Comparison of ENCODE assay signal across 9 cellular contexts in genomic region chr6:145028144-145028818, GRCh38.
DNase-seq lines count a peak whose midpoint lies in the region; ATAC-seq and TF ChIP-seq lines count a peak whose summit lies in the region.
"Had no signal": no experiment of that assay in that cellular context is flagged by ENCODE, and none has a peak within 500 bp of the region (broad histone marks: within the 10 kb centered on the region; RNA-seq: fewer than 3 reads in every experiment).

No MANE protein-coding gene starts in this region.

- H3K4me3 Mint-ChIP-seq in effector memory CD8-positive, alpha-beta T cell = no peak overlapping the region

- no peak overlapping the region for H3K4me3 ChIP-seq in esophagus muscularis mucosa
- H3K4me3 ChIP-seq in trophoblast cell (ENCODE audit: low read depth, low read length) = no peak overlapping the region
- H3K4me3 ChIP-seq: skin epidermis had no signal

- no peak overlapping the region for H2BK5ac ChIP-seq in trophoblast cell (ENCODE audit: low read depth, low read length, poor library complexity)

- no peak overlapping the region for H3K23ac ChIP-seq in trophoblast cell (ENCODE audit: low read length)

- H3K79me1 ChIP-seq in trophoblast cell (ENCODE audit: low read length) = no peaks in the 10 kb centered on the region

- peaks cover 20 to 34% of the 10 kb centered on the region in 2 donors for H3K27me3 Mint-ChIP-seq in effector memory CD8-positive, alpha-beta T cell

- H3K9ac ChIP-seq in trophoblast cell (ENCODE audit: low read length) = no peak overlapping the region

- H3K36me3 Mint-ChIP-seq in effector memory CD8-positive, alpha-beta T cell (ENCODE audit: insufficient read depth) = no peaks in the 10 kb centered on the region

- no peak overlapping the region for H3K27ac Mint-ChIP-seq in effector memory CD8-positive, alpha-beta T cell

- no peaks in the 10 kb centered on the region for H3K79me2 ChIP-seq in trophoblast cell (ENCODE audit: control insufficient read depth, insufficient read depth, low read length, poor library complexity)

- H3K9me3 Mint-ChIP-seq in effector memory CD8-positive, alpha-beta T cell = no peaks in the 10 kb centered on the region

- intact Hi-C loops in esophagus muscularis mucosa (cut with DNase I) = loop anchor here (10.0 kb wide), 1 partner anchor 443 kb away; no protein-coding TSS in a partner anchor

- no peaks in the 10 kb centered on the region for H3K27me3 ChIP-seq in esophagus muscularis mucosa
- H3K27me3 ChIP-seq in trophoblast cell (ENCODE audit: insufficient read depth, low read length) = no peaks in the 10 kb centered on the region

- H3K18ac ChIP-seq in trophoblast cell (ENCODE audit: low read length) = no peak overlapping the region

- H3K4me2 ChIP-seq in trophoblast cell (ENCODE audit: low read length) = no peak overlapping the region

- no peak overlapping the region for H2BK12ac ChIP-seq in trophoblast cell (ENCODE audit: low read length)

- H3K9me3 ChIP-seq in esophagus muscularis mucosa (no peaks in the 10 kb centered on the region), trophoblast cell (ENCODE audit: insufficient read depth, low read depth, low read length) (no peaks in the 10 kb centered on the region)

- H4K91ac ChIP-seq in trophoblast cell (ENCODE audit: low read depth, low read length) = no peak overlapping the region

- no peak overlapping the region for H3K14ac ChIP-seq in trophoblast cell (ENCODE audit: low read length)

- 46% methylated on average over 4 of the region's 4 CpGs for WGBS in esophagus muscularis mucosa
- no CpG with 5 or more reads among the region's 4 CpGs for WGBS in trophoblast cell (ENCODE audit: extremely low coverage, insufficient coverage, insufficient read length)

- peak; percentile 35 to 46 (median 42) for TF ChIP-seq CTCF in esophagus muscularis mucosa (IDR thresholded peaks at IDR 0.05)

- H2BK120ac ChIP-seq in trophoblast cell (ENCODE audit: insufficient read depth, low read length, poor library complexity) = no peak overlapping the region

- H3K4me1 Mint-ChIP-seq in effector memory CD8-positive, alpha-beta T cell (ENCODE audit: low read depth in 2 of 2) = peaks cover 0 to 4% of the 10 kb centered on the region in 2 donors

- no peak overlapping the region for H4K12ac ChIP-seq in trophoblast cell (ENCODE audit: low read depth, low read length)

- H3K27ac ChIP-seq in esophagus muscularis mucosa (replicated peaks in 1 of 4) (no peak overlapping the region), trophoblast cell (ENCODE audit: low read depth, low read length) (no peak overlapping the region)
- H3K27ac ChIP-seq: skin epidermis had no signal

- ATAC-seq in GM19324 (IDR thresholded peaks at IDR 0.05; ENCODE audit: low FRiP score, unreplicated experiment) = peak; percentile 68
- ATAC-seq in HG03469 (IDR thresholded peaks at IDR 0.05; ENCODE audit: unreplicated experiment) = peak; percentile 71
- no peak for ATAC-seq in effector memory CD8-positive, alpha-beta T cell (replicated peaks)

- no peak overlapping the region for H2AK5ac ChIP-seq in trophoblast cell (ENCODE audit: low read length)

- TF ChIP-seq EP300 in esophagus muscularis mucosa (IDR thresholded peaks at IDR 0.05) = no peak

- H3K36me3 ChIP-seq in esophagus muscularis mucosa (no peaks in the 10 kb centered on the region), trophoblast cell (ENCODE audit: control insufficient read depth in 1 of 2, insufficient read depth in 2 of 2, low read length in 2 of 2) (no peaks in the 10 kb centered on the region)

- no peak overlapping the region for H2AFZ ChIP-seq in trophoblast cell (ENCODE audit: insufficient read depth, low read length, poor library complexity)

- no peak for TF ChIP-seq POLR2A in esophagus muscularis mucosa (IDR thresholded peaks at IDR 0.05; ENCODE audit: low read depth)

- H3K4me1 ChIP-seq in esophagus muscularis mucosa (peaks cover 0 to 5% (median 2%) of the 10 kb centered on the region in 4 donors), trophoblast cell (ENCODE audit: control insufficient read depth in 1 of 2, insufficient read depth in 2 of 2, low read length in 2 of 2) (no peaks in the 10 kb centered on the region)

- H3K4ac ChIP-seq in trophoblast cell (ENCODE audit: low read depth, low read length) = no peak overlapping the region

- no peak overlapping the region for H4K8ac ChIP-seq in trophoblast cell (ENCODE audit: low read depth, low read length)

- DNase-seq in DMS53 (lab: John Stamatoyannopoulos, UW) = peak; percentile 56
- DNase-seq in OCI-M1 (lab: John Stamatoyannopoulos, UW) = peak; percentile 87
- DNase-seq in esophagus muscularis mucosa (ENCODE audit: extremely low spot score) = no peak
- DNase-seq in trophoblast cell = peak; percentile 26 to 71
- DNase-seq in effector memory CD8-positive, alpha-beta T cell = no peak
- DNase-seq in activated CD4-positive, alpha-beta T cell treated with anti-CD3 and anti-CD28 coated beads for 48 hours = no peak

Comparison
In these comparisons a context has a peak if more than half of its experiments do, and no peak if none do; other contexts are left out.
1. DNase-seq: peak in DMS53 (single experiment), OCI-M1 (single experiment) and trophoblast cell (2 of 2); none in esophagus muscularis mucosa (single experiment), effector memory CD8-positive, alpha-beta T cell (0 of 3) and activated CD4-positive, alpha-beta T cell treated with anti-CD3 and anti-CD28 coated beads for 48 hours (single experiment).